Comparison of ENCODE assay signal across 10 cellular contexts in the genomic region with DNA sequence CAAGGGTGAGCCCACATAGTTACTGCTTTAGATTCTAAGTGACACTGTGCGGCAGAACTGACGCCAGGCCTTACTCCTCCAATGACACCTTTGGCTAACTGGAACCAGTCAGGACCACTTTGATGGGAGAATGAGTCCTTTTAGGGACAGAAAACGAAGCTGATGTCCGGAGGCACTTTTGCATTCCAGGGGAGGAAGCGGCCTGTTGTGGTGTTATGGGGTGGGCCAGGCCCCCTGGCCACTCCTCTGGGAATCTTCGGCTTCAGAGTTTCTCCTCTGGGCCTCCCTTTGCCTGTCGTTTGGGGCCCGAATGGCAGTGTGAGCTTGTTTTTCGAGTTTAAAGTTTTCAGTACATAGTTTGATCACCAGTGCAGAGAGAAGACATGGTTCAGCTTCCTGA.
DNase-seq lines count a peak whose midpoint lies in the region; ATAC-seq, FAIRE-seq and TF ChIP-seq lines count a peak whose summit lies in the region.
"Had no signal": no experiment of that assay in that cellular context is flagged by ENCODE, and none has a peak within 500 bp of the region (broad histone marks: within the 10 kb centered on the region; RNA-seq: fewer than 3 reads in every experiment).

No MANE protein-coding gene starts in this region.

- WGBS in liver: 87% methylated on average over 9 of the region's 9 CpGs
- WGBS in HepG2 (ENCODE audit: low lambda C conversion rate): 95% methylated on average over 9 of the region's 9 CpGs

- no peaks in the 10 kb centered on the region for H3K36me3 Mint-ChIP-seq in nephron progenitor cell (ENCODE audit: low read depth)

- TF ChIP-seq RAD21 in liver (IDR thresholded peaks at IDR 0.05) (no peak), HepG2 (CRISPR knock-in tag; IDR thresholded peaks at IDR 0.05) (no peak)

- DNase-seq in HepG2 (ENCODE audit: low spot score): no peak
- no peak for DNase-seq in colonic mucosa
- DNase-seq in nephron progenitor cell: no peak
- DNase-seq in NCI-H748 treated with DMSO at 0.1 percent for 48 hours (lab: John Stamatoyannopoulos, UW): no peak
- DNase-seq in NOMO-1 (lab: John Stamatoyannopoulos, UW; ENCODE audit: unreplicated experiment in 2 of 2): no peak
- DNase-seq in GM19238 (ENCODE audit: insufficient read length, low spot score): no peak
- DNase-seq: COR-L47, NCI-H1436 had no signal

- H3K27ac ChIP-seq in liver (ENCODE audit: low read depth in 1 of 2, low read length in 2 of 2): peak overlapping the region; percentile 39 to 75
- H3K27ac ChIP-seq in HepG2 (ENCODE audit: extremely low read length, insufficient read depth, low read length): no peak overlapping the region
- H3K27ac ChIP-seq in colonic mucosa: peak overlapping the region; percentile 76

- H3K4me1 ChIP-seq in liver (ENCODE audit: control insufficient read depth in 4 of 4, insufficient read depth in 4 of 4, low read length in 3 of 4) (peaks cover 0 to 8% (median 3%) of the 10 kb centered on the region in 4 donors), HepG2 (ENCODE audit: insufficient read depth, low read length) (peaks cover 22% of the 10 kb centered on the region), colonic mucosa (peaks cover 12% of the 10 kb centered on the region)

- H3K4me3 Mint-ChIP-seq in nephron progenitor cell: no peak overlapping the region

- peak overlapping the region; percentile 71 for H3K27ac Mint-ChIP-seq in nephron progenitor cell

- in situ Hi-C loops in HepG2 (cut with HindIII; ENCODE audit: extremely low pct_ligation_motif_present, low pct_unique_long_range_greater_than_20kb): no loop called here

- H3K9me3 Mint-ChIP-seq in nephron progenitor cell: no peaks in the 10 kb centered on the region

- peaks cover 3 to 23% (median 11%) of the 10 kb centered on the region in 4 donors for H3K36me3 ChIP-seq in liver (ENCODE audit: control insufficient read depth in 4 of 4, insufficient read depth in 3 of 4, low read depth in 1 of 4, low read length in 3 of 4)
- no peaks in the 10 kb centered on the region; a peak in 2 of 5 replicates for H3K36me3 ChIP-seq in HepG2 (replicated peaks in 1 of 2; ENCODE audit: control insufficient read depth in 1 of 2, insufficient read depth in 2 of 2, low read length in 2 of 2)
- H3K36me3 ChIP-seq in colonic mucosa: no peaks in the 10 kb centered on the region

- H3K4me3 ChIP-seq in liver (ENCODE audit: low read depth in 1 of 3, low read length in 3 of 3): no peak overlapping the region
- H3K4me3 ChIP-seq in HepG2 (replicated peaks in 1 of 3; ENCODE audit: insufficient read depth in 1 of 3, low read depth in 2 of 3, low read length in 3 of 3): no peak overlapping the region
- H3K4me3 ChIP-seq in colonic mucosa: no peak overlapping the region

- no peak for FAIRE-seq in HepG2 (lab: Jason Lieb, UNC)

- CTCF ChIA-PET in HepG2 (lab: Yijun Ruan, JAX; ENCODE audit: low intra/inter-chr PET ratio, low total read pairs): no interaction called here

- ATAC-seq in HepG2: no peak
- ATAC-seq in GM19463 (IDR thresholded peaks at IDR 0.05; ENCODE audit: unreplicated experiment): no peak

- H4K20me1 ChIP-seq in HepG2 (ENCODE audit: insufficient read depth, low read length): no peaks in the 10 kb centered on the region

- peaks cover 7% of the 10 kb centered on the region for H3K27me3 Mint-ChIP-seq in nephron progenitor cell (ENCODE audit: low read depth, poor library complexity)

- H3K27me3 ChIP-seq in liver (ENCODE audit: control insufficient read depth in 4 of 4, insufficient read depth in 4 of 4, low read length in 3 of 4) (no peaks in the 10 kb centered on the region), HepG2 (ENCODE audit: control insufficient read depth in 1 of 2, insufficient read depth in 2 of 2, low read length in 2 of 2) (no peaks in the 10 kb centered on the region), colonic mucosa (no peaks in the 10 kb centered on the region)

- BruUV-seq in HepG2 (replicated peaks; lab: Mats Ljungman, UMichigan): no TSS peak

- peaks cover 46% of the 10 kb centered on the region for H3K4me1 Mint-ChIP-seq in nephron progenitor cell

- intact Hi-C loops in HepG2 (cut with micrococcal nuclease; ENCODE audit: unreplicated experiment): no loop called here
- intact Hi-C loops in colonic mucosa (cut with DNase I): no loop called here

- TF ChIP-seq EP300 in HepG2 (IDR thresholded peaks at IDR 0.05; ENCODE audit: low read depth in 2 of 2, low read length in 2 of 2) (no peak), HepG2 (CRISPR knock-in tag; IDR thresholded peaks at IDR 0.05; ENCODE audit: borderline replicate concordance) (no peak)

- H3K79me2 ChIP-seq in HepG2 (ENCODE audit: insufficient read depth, low read length): no peaks in the 10 kb centered on the region

- POLR2A ChIA-PET in HepG2 (lab: Yijun Ruan, JAX): no interaction called here

- no peak for TF ChIP-seq POLR2A in HepG2 (IDR thresholded peaks at IDR 0.05; ENCODE audit: insufficient read depth in 1 of 2, low read depth in 2 of 2, low read length in 2 of 2)

- no peak overlapping the region for H3K4me2 ChIP-seq in HepG2 (ENCODE audit: low read depth, low read length)

- TF ChIP-seq CTCF in liver (IDR thresholded peaks at IDR 0.05; ENCODE audit: low read depth, low read length, missing input control) (no peak), HepG2 (CRISPR knock-in tag; IDR thresholded peaks at IDR 0.05) (no peak), colonic mucosa (IDR thresholded peaks at IDR 0.05) (no peak), nephron progenitor cell (IDR thresholded peaks at IDR 0.05) (no peak)

- no peaks in the 10 kb centered on the region for H3K9me3 ChIP-seq in liver (ENCODE audit: control insufficient read depth in 4 of 4, low read length in 3 of 4)
- H3K9me3 ChIP-seq in HepG2 (ENCODE audit: low read length): no peaks in the 10 kb centered on the region
- no peaks in the 10 kb centered on the region for H3K9me3 ChIP-seq in colonic mucosa

- H2AFZ ChIP-seq in HepG2 (ENCODE audit: low read length): no peak overlapping the region

- no peak overlapping the region for H3K9ac ChIP-seq in liver (ENCODE audit: low read depth in 1 of 2, low read length in 2 of 2)
- H3K9ac ChIP-seq in HepG2 (ENCODE audit: insufficient read depth, low read depth, low read length): no peak overlapping the region
- no peak overlapping the region for H3K9ac ChIP-seq in colonic mucosa (ENCODE audit: low read depth in 2 of 2, low read length in 2 of 2)

TF ChIP-seq in liver, 16 proteins besides CTCF, POLR2A, EP300 and RAD21:
- TF ChIP-seq GABPA (IDR thresholded peaks at IDR 0.05 in 1 of 2, conservative IDR thresholded peaks at IDR 0.05 in 1 of 2): no peak
- TF ChIP-seq, protein P1, sequence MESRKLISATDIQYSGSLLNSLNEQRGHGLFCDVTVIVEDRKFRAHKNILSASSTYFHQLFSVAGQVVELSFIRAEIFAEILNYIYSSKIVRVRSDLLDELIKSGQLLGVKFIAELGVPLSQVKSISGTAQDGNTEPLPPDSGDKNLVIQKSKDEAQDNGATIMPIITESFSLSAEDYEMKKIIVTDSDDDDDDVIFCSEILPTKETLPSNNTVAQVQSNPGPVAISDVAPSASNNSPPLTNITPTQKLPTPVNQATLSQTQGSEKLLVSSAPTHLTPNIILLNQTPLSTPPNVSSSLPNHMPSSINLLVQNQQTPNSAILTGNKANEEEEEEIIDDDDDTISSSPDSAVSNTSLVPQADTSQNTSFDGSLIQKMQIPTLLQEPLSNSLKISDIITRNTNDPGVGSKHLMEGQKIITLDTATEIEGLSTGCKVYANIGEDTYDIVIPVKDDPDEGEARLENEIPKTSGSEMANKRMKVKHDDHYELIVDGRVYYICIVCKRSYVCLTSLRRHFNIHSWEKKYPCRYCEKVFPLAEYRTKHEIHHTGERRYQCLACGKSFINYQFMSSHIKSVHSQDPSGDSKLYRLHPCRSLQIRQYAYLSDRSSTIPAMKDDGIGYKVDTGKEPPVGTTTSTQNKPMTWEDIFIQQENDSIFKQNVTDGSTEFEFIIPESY (IDR thresholded peaks at IDR 0.05): no peak
- no peak for TF ChIP-seq RXRA (IDR thresholded peaks at IDR 0.05)
- no peak for TF ChIP-seq JUND (IDR thresholded peaks at IDR 0.05)
- TF ChIP-seq TAF1 (conservative IDR thresholded peaks at IDR 0.05): no peak
- TF ChIP-seq YY1 (IDR thresholded peaks at IDR 0.05): no peak
TF ChIP-seq in liver: peak in this region for 0.

TF ChIP-seq in HepG2, 621 proteins besides CTCF, POLR2A, EP300 and RAD21:
- TF ChIP-seq, protein P2, sequence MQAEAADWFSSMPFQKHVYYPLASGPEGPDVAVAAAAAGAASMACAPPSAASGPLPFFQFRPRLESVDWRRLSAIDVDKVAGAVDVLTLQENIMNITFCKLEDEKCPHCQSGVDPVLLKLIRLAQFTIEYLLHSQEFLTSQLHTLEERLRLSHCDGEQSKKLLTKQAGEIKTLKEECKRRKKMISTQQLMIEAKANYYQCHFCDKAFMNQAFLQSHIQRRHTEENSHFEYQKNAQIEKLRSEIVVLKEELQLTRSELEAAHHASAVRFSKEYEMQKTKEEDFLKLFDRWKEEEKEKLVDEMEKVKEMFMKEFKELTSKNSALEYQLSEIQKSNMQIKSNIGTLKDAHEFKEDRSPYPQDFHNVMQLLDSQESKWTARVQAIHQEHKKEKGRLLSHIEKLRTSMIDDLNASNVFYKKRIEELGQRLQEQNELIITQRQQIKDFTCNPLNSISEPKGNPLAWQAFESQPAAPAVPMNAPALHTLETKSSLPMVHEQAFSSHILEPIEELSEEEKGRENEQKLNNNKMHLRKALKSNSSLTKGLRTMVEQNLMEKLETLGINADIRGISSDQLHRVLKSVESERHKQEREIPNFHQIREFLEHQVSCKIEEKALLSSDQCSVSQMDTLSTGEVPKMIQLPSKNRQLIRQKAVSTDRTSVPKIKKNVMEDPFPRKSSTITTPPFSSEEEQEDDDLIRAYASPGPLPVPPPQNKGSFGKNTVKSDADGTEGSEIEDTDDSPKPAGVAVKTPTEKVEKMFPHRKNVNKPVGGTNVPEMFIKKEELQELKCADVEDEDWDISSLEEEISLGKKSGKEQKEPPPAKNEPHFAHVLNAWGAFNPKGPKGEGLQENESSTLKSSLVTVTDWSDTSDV (CRISPR knock-in tag; IDR thresholded peaks at IDR 0.05): no peak
- TF ChIP-seq SOX5 (CRISPR knock-in tag; IDR thresholded peaks at IDR 0.05; ENCODE audit: borderline replicate concordance) (no peak), RXRA (CRISPR knock-in tag; IDR thresholded peaks at IDR 0.05) (no peak), NBN (conservative IDR thresholded peaks at IDR 0.05) (no peak), ASH2L (IDR thresholded peaks at IDR 0.05; ENCODE audit: insufficient read length, low read depth, low read length) (no peak), ZNF180 (CRISPR knock-in tag; IDR thresholded peaks at IDR 0.05; ENCODE audit: borderline replicate concordance, low read depth) (no peak), JUNB (CRISPR knock-in tag; IDR thresholded peaks at IDR 0.05; ENCODE audit: borderline replicate concordance) (no peak)
- TF ChIP-seq, protein P3, sequence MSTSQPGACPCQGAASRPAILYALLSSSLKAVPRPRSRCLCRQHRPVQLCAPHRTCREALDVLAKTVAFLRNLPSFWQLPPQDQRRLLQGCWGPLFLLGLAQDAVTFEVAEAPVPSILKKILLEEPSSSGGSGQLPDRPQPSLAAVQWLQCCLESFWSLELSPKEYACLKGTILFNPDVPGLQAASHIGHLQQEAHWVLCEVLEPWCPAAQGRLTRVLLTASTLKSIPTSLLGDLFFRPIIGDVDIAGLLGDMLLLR (CRISPR knock-in tag; IDR thresholded peaks at IDR 0.05): no peak
